16 cellular contexts compared by ENCODE assay signal in genomic region chr1:173642450-173643139, GRCh38. TPM values are rescaled to one million over a fixed set of nuclear protein-coding genes. Genes with fewer than 3 reads are reported as not detected.
A peak's percentile ranks its signal among the peaks of the same experiment; 100 is the strongest.
DNase-seq lines count a peak whose midpoint lies in the region; FAIRE-seq and TF ChIP-seq lines count a peak whose summit lies in the region.
"Not testable (repeated sequence)": the region's sequence is repeated elsewhere in the genome, so short reads cannot be mapped to it uniquely, and the experiment has no call there.
"Had no signal": no experiment of that assay in that cellular context is flagged by ENCODE, and none has a peak within 500 bp of the region (broad histone marks: within the 10 kb centered on the region; RNA-seq: fewer than 3 reads in every experiment).

No MANE protein-coding gene starts in this region.

- not testable (repeated sequence) for H3K4ac ChIP-seq in mesendoderm (ENCODE audit: low read depth, low read length)

- H3K9ac ChIP-seq in mesendoderm (ENCODE audit: low read length) = not testable (repeated sequence)

- H3K27me3 ChIP-seq in bronchial epithelial cell (ENCODE audit: control insufficient read depth, insufficient read depth, low read length); mesendoderm (ENCODE audit: insufficient read depth, low read length, poor library complexity): not testable (repeated sequence)

- not testable (repeated sequence) for H3K56ac ChIP-seq in mesendoderm (ENCODE audit: low read length)

- not testable (repeated sequence) for H3K79me2 ChIP-seq in mesendoderm (ENCODE audit: control insufficient read depth, insufficient read depth, low read length)

- not testable (repeated sequence) for H3K27me3 Mint-ChIP-seq in activated naive CD4-positive, alpha-beta T cell treated with anti-CD3 and anti-CD28 coated beads for 36 hours (ENCODE audit: low read depth); type B pancreatic cell

- H3K4me1 Mint-ChIP-seq in activated naive CD4-positive, alpha-beta T cell treated with anti-CD3 and anti-CD28 coated beads for 36 hours (ENCODE audit: low read depth); type B pancreatic cell (ENCODE audit: unreplicated experiment): not testable (repeated sequence)

- not testable (repeated sequence) for H3K18ac ChIP-seq in mesendoderm (ENCODE audit: low read length)

- not testable (repeated sequence) for H3K4me3 ChIP-seq in bronchial epithelial cell (ENCODE audit: low read depth, low read length); foreskin fibroblast (ENCODE audit: low read depth in 1 of 2, low read length in 2 of 2); mesendoderm (ENCODE audit: low read length)

- H2BK15ac ChIP-seq in mesendoderm (replicated peaks; ENCODE audit: low read depth) = not testable (repeated sequence)

- not testable (repeated sequence) for H2BK120ac ChIP-seq in mesendoderm (ENCODE audit: low read depth, low read length)

- DNase-seq in EL (peak; percentile 9), NCI-H69 (lab: John Stamatoyannopoulos, UW) (peak; percentile 37), bronchial epithelial cell (ENCODE audit: low read depth) (peak; percentile 81), foreskin fibroblast (peak; percentile 6 to 35), mesendoderm (peak; percentile 10)
- DNase-seq in activated naive CD4-positive, alpha-beta T cell treated with anti-CD3 and anti-CD28 coated beads for 36 hours; epithelial cell of prostate (ENCODE audit: low read depth, low spot score); type B pancreatic cell (ENCODE audit: extremely low spot score, unreplicated experiment): not testable (repeated sequence)

- H3K9me3 Mint-ChIP-seq in activated naive CD4-positive, alpha-beta T cell treated with anti-CD3 and anti-CD28 coated beads for 36 hours; type B pancreatic cell: not testable (repeated sequence)

- H2AK5ac ChIP-seq in mesendoderm (ENCODE audit: low read length) = not testable (repeated sequence)

- intact Hi-C loops in activated naive CD4-positive, alpha-beta T cell treated with anti-CD3 and anti-CD28 coated beads for 36 hours (cut with micrococcal nuclease) = not testable (repeated sequence)

- not testable (repeated sequence) for H3K79me1 ChIP-seq in mesendoderm (ENCODE audit: low read length)

- H4K5ac ChIP-seq in mesendoderm (ENCODE audit: low read length) = not testable (repeated sequence)

- not testable (repeated sequence) for H3K36me3 Mint-ChIP-seq in activated naive CD4-positive, alpha-beta T cell treated with anti-CD3 and anti-CD28 coated beads for 36 hours (ENCODE audit: low read depth); type B pancreatic cell

- H3K27ac Mint-ChIP-seq in activated naive CD4-positive, alpha-beta T cell treated with anti-CD3 and anti-CD28 coated beads for 36 hours = peak overlapping the region; percentile 7
- H3K27ac Mint-ChIP-seq in type B pancreatic cell = peak overlapping the region; percentile 60

- H3K4me2 ChIP-seq in mesendoderm (ENCODE audit: low read length) = not testable (repeated sequence)

- not testable (repeated sequence) for H2BK5ac ChIP-seq in mesendoderm (ENCODE audit: low read length)

- WGBS in mesendoderm (ENCODE audit: extremely low coverage, insufficient coverage, low lambda C conversion rate) = no CpG with 5 or more reads among the region's 4 CpGs

- not testable (repeated sequence) for H3K36me3 ChIP-seq in bronchial epithelial cell (ENCODE audit: control insufficient read depth, insufficient read depth, low read length); mesendoderm (ENCODE audit: control insufficient read depth, insufficient read depth, low read length)

- CTCF ChIA-PET in activated naive CD4-positive, alpha-beta T cell treated with anti-CD3 and anti-CD28 coated beads for 36 hours (lab: Charles Lee) = not testable (repeated sequence)

- H3K23ac ChIP-seq in mesendoderm (ENCODE audit: low read length) = not testable (repeated sequence)

- not testable (repeated sequence) for H4K8ac ChIP-seq in mesendoderm (ENCODE audit: low read depth, low read length)

- peak; percentile 84 for FAIRE-seq in bronchial epithelial cell (lab: Jason Lieb, UNC)

- not testable (repeated sequence) for H3K4me1 ChIP-seq in mesendoderm (ENCODE audit: control insufficient read depth, low read depth, low read length)

- TF ChIP-seq CTCF in bronchial epithelial cell (IDR thresholded peaks at IDR 0.05; ENCODE audit: insufficient read depth, low read length, severe bottlenecking); foreskin fibroblast (IDR thresholded peaks at IDR 0.05; ENCODE audit: low read depth, low read length); type B pancreatic cell (conservative IDR thresholded peaks at IDR 0.05): not testable (repeated sequence)

- H3K27ac ChIP-seq in epithelial cell of prostate = peak overlapping the region; percentile 78
- H3K27ac ChIP-seq in mesendoderm (ENCODE audit: low read depth, low read length) = not testable (repeated sequence)

- not testable (repeated sequence) for H3K4me3 Mint-ChIP-seq in activated naive CD4-positive, alpha-beta T cell treated with anti-CD3 and anti-CD28 coated beads for 36 hours; type B pancreatic cell

RNA-seq across cellular contexts. Expression of gene TEX50, which starts 7.5 kb away (rescaled TPM):
- total RNA-seq in activated naive CD4-positive, alpha-beta T cell treated with anti-CD3 and anti-CD28 coated beads for 36 hours = not detected
- total RNA-seq in bronchial epithelial cell = not detected in 2 replicates
- polyA plus RNA-seq in mesendoderm (2013, experiment 1 of 2) = not detected
- polyA plus RNA-seq in mesendoderm (2013, experiment 2 of 2) = not detected
- not detected in 2 replicates for total RNA-seq in type B pancreatic cell (ENCODE audit: low replicate concordance)
- total RNA-seq: A673; CD4-positive, CD25-positive, alpha-beta regulatory T cell; GM23248; M059J; OCI-LY7; Peyer's patch; SJCRH30 had no signal
- polyA plus RNA-seq: BJ; CD4-positive, CD25-positive, alpha-beta regulatory T cell; GM23248 had no signal

RNA-seq across cellular contexts. Expression of gene ANKRD45, which starts 27.1 kb away (rescaled TPM):
- total RNA-seq in activated naive CD4-positive, alpha-beta T cell treated with anti-CD3 and anti-CD28 coated beads for 36 hours = not detected
- under 0.01 TPM in 2 replicates for total RNA-seq in bronchial epithelial cell
- 1.0 TPM for polyA plus RNA-seq in mesendoderm (2013, experiment 1 of 2)
- polyA plus RNA-seq in mesendoderm (2013, experiment 2 of 2) = 0.92 TPM
- total RNA-seq in type B pancreatic cell (ENCODE audit: low replicate concordance) = 0.50 and 3.1 TPM in 2 replicates
- total RNA-seq: CD4-positive, CD25-positive, alpha-beta regulatory T cell; GM23248; Peyer's patch; SJCRH30 had no signal
- polyA plus RNA-seq: BJ; CD4-positive, CD25-positive, alpha-beta regulatory T cell had no signal

RNA-seq across cellular contexts. Expression of gene SLC9C2, which starts 39.7 kb away (rescaled TPM):
- not detected for total RNA-seq in activated naive CD4-positive, alpha-beta T cell treated with anti-CD3 and anti-CD28 coated beads for 36 hours
- total RNA-seq in bronchial epithelial cell (not detected in 2 replicates), type B pancreatic cell (ENCODE audit: low replicate concordance) (0.60 TPM in 1 of 2 replicates, not detected in the other)
- polyA plus RNA-seq in mesendoderm (2013, experiment 1 of 2) = not detected
- polyA plus RNA-seq in mesendoderm (2013, experiment 2 of 2) = not detected
- total RNA-seq: A673; CD4-positive, CD25-positive, alpha-beta regulatory T cell; GM23248; M059J; OCI-LY7; Peyer's patch; SJCRH30 had no signal
- polyA plus RNA-seq: BJ; CD4-positive, CD25-positive, alpha-beta regulatory T cell; GM23248 had no signal
